Comparison of ENCODE assay signal across 1 cellular context in the genomic region with DNA sequence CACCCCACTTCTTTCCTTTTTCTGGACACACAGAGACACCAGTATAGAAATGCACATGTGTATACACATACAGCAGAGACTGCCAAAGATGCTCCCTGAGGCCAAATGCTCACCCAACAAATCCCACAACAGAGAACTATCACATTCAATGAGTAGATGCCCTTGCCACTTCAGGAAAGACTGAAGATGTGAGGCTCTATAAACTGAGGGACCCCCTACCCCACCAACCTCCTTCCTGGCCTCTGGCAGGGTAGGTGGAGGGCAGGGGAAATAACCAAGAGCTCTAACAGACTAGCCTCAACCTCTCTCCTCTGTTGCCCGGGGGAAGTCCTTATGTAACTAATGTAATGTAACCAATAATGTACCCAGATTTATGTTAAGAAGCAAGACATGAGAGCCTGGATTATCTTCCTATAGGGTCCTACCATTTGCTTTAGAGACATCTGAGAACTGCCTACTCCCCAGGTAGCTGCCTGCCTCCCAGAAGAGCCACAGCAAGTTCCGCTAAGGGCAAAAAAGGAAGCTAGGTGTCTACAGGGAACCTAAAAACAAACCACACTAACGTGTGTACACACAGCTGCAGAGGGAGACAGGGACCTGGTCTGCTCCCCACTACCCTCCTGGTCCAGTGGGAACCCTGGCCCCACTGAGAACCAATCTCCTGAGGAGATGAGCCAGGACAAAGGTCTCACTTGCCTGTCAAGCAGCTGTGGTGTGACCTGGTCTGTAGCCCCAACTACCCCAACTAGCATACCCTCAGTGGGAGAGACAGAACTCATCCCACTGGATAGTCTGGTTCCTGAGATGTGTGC.
TF ChIP-seq lines count a peak whose summit lies in the region.

No MANE protein-coding gene starts in this region.

TF ChIP-seq in GM12878, 131 proteins besides CTCF, POLR2A, EP300 and RAD21:
- TF ChIP-seq ZSCAN29 (IDR thresholded peaks at IDR 0.05) (no peak), SIX5 (IDR thresholded peaks at IDR 0.05; ENCODE audit: low read depth, low read length, severe bottlenecking) (no peak), MEF2B (IDR thresholded peaks at IDR 0.05; ENCODE audit: partially characterized antibody, poor library complexity, severe bottlenecking) (peak; percentile 97), RFX5 (IDR thresholded peaks at IDR 0.05; ENCODE audit: low read depth, low read length) (no peak), DPF2 (IDR thresholded peaks at IDR 0.05) (0 out of 2 replicates have a peak, but pooled peaks have one; percentile 30), TBL1XR1 (IDR thresholded peaks at IDR 0.05; ENCODE audit: low read depth, low read length) (peak; percentile 61; the same call in 1 of the 2 replicates), NFXL1 (IDR thresholded peaks at IDR 0.05; ENCODE audit: borderline replicate concordance) (no peak), EGR1 (IDR thresholded peaks at IDR 0.05; ENCODE audit: borderline replicate concordance in 1 of 2, low read depth in 2 of 2, low read length in 2 of 2) (no peak), BACH1 (IDR thresholded peaks at IDR 0.05; ENCODE audit: borderline replicate concordance) (0 out of 2 replicates have a peak, but pooled peaks have one; percentile 21), SRF (IDR thresholded peaks at IDR 0.05; ENCODE audit: low read depth in 2 of 2, low read length in 2 of 2) (peak in 1 of 2 experiments; percentile 65; a peak in 1 of 4 replicates), TCF12 (IDR thresholded peaks at IDR 0.05; ENCODE audit: low read depth, low read length) (peak; percentile 82), ZNF24 (IDR thresholded peaks at IDR 0.05) (no peak), CBX5 (IDR thresholded peaks at IDR 0.05; ENCODE audit: low read depth) (no peak), POLR2AphosphoS5 (IDR thresholded peaks at IDR 0.05; ENCODE audit: low read length) (peak; percentile 54; the same call in 1 of the 2 replicates), EED (IDR thresholded peaks at IDR 0.05; ENCODE audit: low read depth) (0 out of 2 replicates have a peak, but pooled peaks have one; percentile 30), IKZF2 (IDR thresholded peaks at IDR 0.05) (peak; percentile 69; a peak in 3 of 4 replicates), GATAD2B (conservative IDR thresholded peaks at IDR 0.05; ENCODE audit: low read depth) (peak; percentile 72; the same call in 1 of the 2 replicates), IRF4 (IDR thresholded peaks at IDR 0.05; ENCODE audit: low read depth, low read length) (0 out of 2 replicates have a peak, but pooled peaks have one; percentile 16), MTA2 (IDR thresholded peaks at IDR 0.05; ENCODE audit: low read depth) (peak; percentile 33; the same call in 1 of the 2 replicates), TAF1 (IDR thresholded peaks at IDR 0.05; ENCODE audit: borderline replicate concordance, low read depth, low read length) (peak; percentile 16; the same call in 1 of the 2 replicates), BCL11A (IDR thresholded peaks at IDR 0.05; ENCODE audit: low read depth, low read length) (0 out of 2 replicates have a peak, but pooled peaks have one; percentile 32), ESRRA (IDR thresholded peaks at IDR 0.05; ENCODE audit: low read length) (no peak), IKZF1 (conservative IDR thresholded peaks at IDR 0.05) (peak; percentile 61), RUNX3 (IDR thresholded peaks at IDR 0.05; ENCODE audit: low read length) (peak; percentile 25), ZNF217 (IDR thresholded peaks at IDR 0.05) (no peak)
- TF ChIP-seq, protein P1, sequence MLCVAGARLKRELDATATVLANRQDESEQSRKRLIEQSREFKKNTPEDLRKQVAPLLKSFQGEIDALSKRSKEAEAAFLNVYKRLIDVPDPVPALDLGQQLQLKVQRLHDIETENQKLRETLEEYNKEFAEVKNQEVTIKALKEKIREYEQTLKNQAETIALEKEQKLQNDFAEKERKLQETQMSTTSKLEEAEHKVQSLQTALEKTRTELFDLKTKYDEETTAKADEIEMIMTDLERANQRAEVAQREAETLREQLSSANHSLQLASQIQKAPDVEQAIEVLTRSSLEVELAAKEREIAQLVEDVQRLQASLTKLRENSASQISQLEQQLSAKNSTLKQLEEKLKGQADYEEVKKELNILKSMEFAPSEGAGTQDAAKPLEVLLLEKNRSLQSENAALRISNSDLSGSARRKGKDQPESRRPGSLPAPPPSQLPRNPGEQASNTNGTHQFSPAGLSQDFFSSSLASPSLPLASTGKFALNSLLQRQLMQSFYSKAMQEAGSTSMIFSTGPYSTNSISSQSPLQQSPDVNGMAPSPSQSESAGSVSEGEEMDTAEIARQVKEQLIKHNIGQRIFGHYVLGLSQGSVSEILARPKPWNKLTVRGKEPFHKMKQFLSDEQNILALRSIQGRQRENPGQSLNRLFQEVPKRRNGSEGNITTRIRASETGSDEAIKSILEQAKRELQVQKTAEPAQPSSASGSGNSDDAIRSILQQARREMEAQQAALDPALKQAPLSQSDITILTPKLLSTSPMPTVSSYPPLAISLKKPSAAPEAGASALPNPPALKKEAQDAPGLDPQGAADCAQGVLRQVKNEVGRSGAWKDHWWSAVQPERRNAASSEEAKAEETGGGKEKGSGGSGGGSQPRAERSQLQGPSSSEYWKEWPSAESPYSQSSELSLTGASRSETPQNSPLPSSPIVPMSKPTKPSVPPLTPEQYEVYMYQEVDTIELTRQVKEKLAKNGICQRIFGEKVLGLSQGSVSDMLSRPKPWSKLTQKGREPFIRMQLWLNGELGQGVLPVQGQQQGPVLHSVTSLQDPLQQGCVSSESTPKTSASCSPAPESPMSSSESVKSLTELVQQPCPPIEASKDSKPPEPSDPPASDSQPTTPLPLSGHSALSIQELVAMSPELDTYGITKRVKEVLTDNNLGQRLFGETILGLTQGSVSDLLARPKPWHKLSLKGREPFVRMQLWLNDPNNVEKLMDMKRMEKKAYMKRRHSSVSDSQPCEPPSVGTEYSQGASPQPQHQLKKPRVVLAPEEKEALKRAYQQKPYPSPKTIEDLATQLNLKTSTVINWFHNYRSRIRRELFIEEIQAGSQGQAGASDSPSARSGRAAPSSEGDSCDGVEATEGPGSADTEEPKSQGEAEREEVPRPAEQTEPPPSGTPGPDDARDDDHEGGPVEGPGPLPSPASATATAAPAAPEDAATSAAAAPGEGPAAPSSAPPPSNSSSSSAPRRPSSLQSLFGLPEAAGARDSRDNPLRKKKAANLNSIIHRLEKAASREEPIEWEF (IDR thresholded peaks at IDR 0.05; ENCODE audit: insufficient replicate concordance, low read depth, low read length), result peak; percentile 68
- TF ChIP-seq, protein P2, sequence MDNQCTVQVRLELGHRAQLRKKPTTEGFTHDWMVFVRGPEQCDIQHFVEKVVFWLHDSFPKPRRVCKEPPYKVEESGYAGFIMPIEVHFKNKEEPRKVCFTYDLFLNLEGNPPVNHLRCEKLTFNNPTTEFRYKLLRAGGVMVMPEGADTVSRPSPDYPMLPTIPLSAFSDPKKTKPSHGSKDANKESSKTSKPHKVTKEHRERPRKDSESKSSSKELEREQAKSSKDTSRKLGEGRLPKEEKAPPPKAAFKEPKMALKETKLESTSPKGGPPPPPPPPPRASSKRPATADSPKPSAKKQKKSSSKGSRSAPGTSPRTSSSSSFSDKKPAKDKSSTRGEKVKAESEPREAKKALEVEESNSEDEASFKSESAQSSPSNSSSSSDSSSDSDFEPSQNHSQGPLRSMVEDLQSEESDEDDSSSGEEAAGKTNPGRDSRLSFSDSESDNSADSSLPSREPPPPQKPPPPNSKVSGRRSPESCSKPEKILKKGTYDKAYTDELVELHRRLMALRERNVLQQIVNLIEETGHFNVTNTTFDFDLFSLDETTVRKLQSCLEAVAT (IDR thresholded peaks at IDR 0.05), result no peak
- TF ChIP-seq, protein P3, sequence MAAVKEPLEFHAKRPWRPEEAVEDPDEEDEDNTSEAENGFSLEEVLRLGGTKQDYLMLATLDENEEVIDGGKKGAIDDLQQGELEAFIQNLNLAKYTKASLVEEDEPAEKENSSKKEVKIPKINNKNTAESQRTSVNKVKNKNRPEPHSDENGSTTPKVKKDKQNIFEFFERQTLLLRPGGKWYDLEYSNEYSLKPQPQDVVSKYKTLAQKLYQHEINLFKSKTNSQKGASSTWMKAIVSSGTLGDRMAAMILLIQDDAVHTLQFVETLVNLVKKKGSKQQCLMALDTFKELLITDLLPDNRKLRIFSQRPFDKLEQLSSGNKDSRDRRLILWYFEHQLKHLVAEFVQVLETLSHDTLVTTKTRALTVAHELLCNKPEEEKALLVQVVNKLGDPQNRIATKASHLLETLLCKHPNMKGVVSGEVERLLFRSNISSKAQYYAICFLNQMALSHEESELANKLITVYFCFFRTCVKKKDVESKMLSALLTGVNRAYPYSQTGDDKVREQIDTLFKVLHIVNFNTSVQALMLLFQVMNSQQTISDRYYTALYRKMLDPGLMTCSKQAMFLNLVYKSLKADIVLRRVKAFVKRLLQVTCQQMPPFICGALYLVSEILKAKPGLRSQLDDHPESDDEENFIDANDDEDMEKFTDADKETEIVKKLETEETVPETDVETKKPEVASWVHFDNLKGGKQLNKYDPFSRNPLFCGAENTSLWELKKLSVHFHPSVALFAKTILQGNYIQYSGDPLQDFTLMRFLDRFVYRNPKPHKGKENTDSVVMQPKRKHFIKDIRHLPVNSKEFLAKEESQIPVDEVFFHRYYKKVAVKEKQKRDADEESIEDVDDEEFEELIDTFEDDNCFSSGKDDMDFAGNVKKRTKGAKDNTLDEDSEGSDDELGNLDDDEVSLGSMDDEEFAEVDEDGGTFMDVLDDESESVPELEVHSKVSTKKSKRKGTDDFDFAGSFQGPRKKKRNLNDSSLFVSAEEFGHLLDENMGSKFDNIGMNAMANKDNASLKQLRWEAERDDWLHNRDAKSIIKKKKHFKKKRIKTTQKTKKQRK (IDR thresholded peaks at IDR 0.05; ENCODE audit: low read depth, low read length), result no peak
- TF ChIP-seq, protein P4, sequence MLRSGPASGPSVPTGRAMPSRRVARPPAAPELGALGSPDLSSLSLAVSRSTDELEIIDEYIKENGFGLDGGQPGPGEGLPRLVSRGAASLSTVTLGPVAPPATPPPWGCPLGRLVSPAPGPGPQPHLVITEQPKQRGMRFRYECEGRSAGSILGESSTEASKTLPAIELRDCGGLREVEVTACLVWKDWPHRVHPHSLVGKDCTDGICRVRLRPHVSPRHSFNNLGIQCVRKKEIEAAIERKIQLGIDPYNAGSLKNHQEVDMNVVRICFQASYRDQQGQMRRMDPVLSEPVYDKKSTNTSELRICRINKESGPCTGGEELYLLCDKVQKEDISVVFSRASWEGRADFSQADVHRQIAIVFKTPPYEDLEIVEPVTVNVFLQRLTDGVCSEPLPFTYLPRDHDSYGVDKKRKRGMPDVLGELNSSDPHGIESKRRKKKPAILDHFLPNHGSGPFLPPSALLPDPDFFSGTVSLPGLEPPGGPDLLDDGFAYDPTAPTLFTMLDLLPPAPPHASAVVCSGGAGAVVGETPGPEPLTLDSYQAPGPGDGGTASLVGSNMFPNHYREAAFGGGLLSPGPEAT (IDR thresholded peaks at IDR 0.05; ENCODE audit: low read depth), result 0 out of 2 replicates have a peak, but pooled peaks have one; percentile 17
